Comparison of ENCODE assay signal across 8 cellular contexts in genomic region chr12:48936379-48936979, GRCh38.
DNase-seq lines count a peak whose midpoint lies in the region; ATAC-seq and TF ChIP-seq lines count a peak whose summit lies in the region.

No MANE protein-coding gene starts in this region.

- in situ Hi-C loops in brain microvascular endothelial cell (cut with HindIII; ENCODE audit: low pct_ligation_motif_present, low sequenced_read_pairs) = no loop called here

- TF ChIP-seq CTCF in WERI-Rb-1 (IDR thresholded peaks at IDR 0.05; ENCODE audit: low read depth, low read length) (peak; percentile 89), brain microvascular endothelial cell (IDR thresholded peaks at IDR 0.05; ENCODE audit: low read depth, low read length, missing control alignments) (peak; percentile 98)

- H3K4me3 ChIP-seq in WERI-Rb-1 (ENCODE audit: low read depth, low read length) (no peak overlapping the region), brain microvascular endothelial cell (ENCODE audit: low read depth, low read length) (no peak overlapping the region)

- H3K36me3 ChIP-seq in WERI-Rb-1 (peaks cover 60% of the 10 kb centered on the region), brain microvascular endothelial cell (replicated peaks) (peaks cover 84% of the 10 kb centered on the region)

- no peak overlapping the region for H3K27ac ChIP-seq in WERI-Rb-1
- H3K27ac ChIP-seq in brain microvascular endothelial cell = no peak overlapping the region

- H3K27me3 ChIP-seq in WERI-Rb-1 (ENCODE audit: insufficient read depth, low read depth, severe bottlenecking) (no peaks in the 10 kb centered on the region), brain microvascular endothelial cell (replicated peaks) (no peaks in the 10 kb centered on the region)

- no peaks in the 10 kb centered on the region for H3K9me3 ChIP-seq in WERI-Rb-1 (ENCODE audit: severe bottlenecking)

- peak; percentile 39 to 45 for DNase-seq in NCI-H2081 (lab: John Stamatoyannopoulos, UW)
- DNase-seq in NCI-H2081 treated with DMSO at 0.1 percent for 48 hours (lab: John Stamatoyannopoulos, UW) = no peak
- DNase-seq in NCI-H1105 treated with DMSO at 0.1 percent for 48 hours (lab: John Stamatoyannopoulos, UW) = peak; percentile 6
- peak; percentile 74 for DNase-seq in WERI-Rb-1
- peak; percentile 63 for DNase-seq in brain microvascular endothelial cell
- DNase-seq in iris pigment epithelial cell (ENCODE audit: low read depth) = peak; percentile 65
- peak; percentile 71 to 80 (median 76) for DNase-seq in stimulated activated CD4-positive, alpha-beta T cell treated with anti-CD3 and anti-CD28 coated beads, Interleukin-1b, Interleukin-23, amount 100 ng/mL, for 24 hours (ENCODE audit: low read depth in 4 of 4, low spot score in 1 of 4)

- ATAC-seq in HG02973 (IDR thresholded peaks at IDR 0.05; ENCODE audit: unreplicated experiment) = no peak
